In the genomic region with DNA sequence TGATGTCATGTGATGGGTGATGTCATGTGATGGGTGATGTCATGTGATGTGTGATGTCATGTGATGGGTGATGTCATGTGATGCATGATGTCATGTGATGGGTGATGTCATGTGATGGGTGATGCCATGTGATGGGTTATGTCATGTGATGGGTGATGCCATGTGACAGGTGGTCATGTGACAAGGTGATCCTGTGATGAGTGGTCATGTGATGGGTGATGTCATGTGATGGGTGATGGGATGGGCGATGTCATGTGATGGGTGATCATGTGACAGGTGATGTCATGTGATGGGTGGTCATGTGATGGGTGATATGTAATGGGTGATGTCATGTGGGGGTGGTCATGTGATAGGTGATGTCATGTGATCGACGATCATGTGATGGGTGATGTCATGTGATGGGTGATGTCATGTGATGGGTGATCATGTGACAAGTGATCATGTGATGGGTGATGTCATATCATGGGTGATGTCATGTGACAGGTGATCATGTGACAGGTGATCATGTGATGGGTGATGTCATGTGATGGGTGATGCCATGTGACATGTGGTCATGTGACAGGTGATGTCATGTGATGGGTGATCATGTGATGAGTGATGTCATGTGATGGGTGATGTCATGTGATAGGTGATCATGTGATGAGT, we compare ENCODE assay signal across 10 cellular contexts. TPM values are rescaled to one million over a fixed set of nuclear protein-coding genes. Genes with fewer than 3 reads are reported as not detected.
DNase-seq lines count a peak whose midpoint lies in the region; ATAC-seq, FAIRE-seq and TF ChIP-seq lines count a peak whose summit lies in the region.
"Had no signal": no experiment of that assay in that cellular context is flagged by ENCODE, and none has a peak within 500 bp of the region (broad histone marks: within the 10 kb centered on the region; RNA-seq: fewer than 3 reads in every experiment).

No MANE protein-coding gene starts in this region.

- no peak; a peak in 2 of 4 replicates for TF ChIP-seq EP300 in GM12878 (IDR thresholded peaks at IDR 0.05; ENCODE audit: borderline replicate concordance in 1 of 2, control insufficient read depth in 1 of 2, low read depth in 2 of 2, low read length in 2 of 2)

- no peak overlapping the region for H3K27ac ChIP-seq in PC-3 (ENCODE audit: low read length)
- H3K27ac ChIP-seq in GM12878 (ENCODE audit: control insufficient read depth, insufficient read depth): no peak overlapping the region
- H3K27ac ChIP-seq: SJSA1 had no signal

- H3K9me3 ChIP-seq in PC-3 (ENCODE audit: low read length): peaks cover 9% of the 10 kb centered on the region; the same call in 1 of the 2 replicates
- peaks cover 10% of the 10 kb centered on the region for H3K9me3 ChIP-seq in GM12878 (replicated peaks; ENCODE audit: control insufficient read depth, insufficient read depth, low read length)

- no peaks in the 10 kb centered on the region for H4K20me1 ChIP-seq in PC-3 (ENCODE audit: low read length)
- H4K20me1 ChIP-seq in GM12878 (ENCODE audit: control insufficient read depth, insufficient read depth): no peaks in the 10 kb centered on the region

- POLR2A ChIA-PET in PC-3 (lab: Charles Lee; ENCODE audit: unreplicated experiment): no interaction called here
- POLR2A ChIA-PET in GM12878 (lab: Charles Lee): interaction anchor here (2.3 kb wide), 1 partner anchor 14 kb away, joined by 9 read pairs; no protein-coding TSS in a partner anchor
- POLR2A ChIA-PET in naive thymus-derived CD8-positive, alpha-beta T cell (lab: Charles Lee): no interaction called here

- peak overlapping the region; percentile 42 to 100 (median 78) for H3K27ac Mint-ChIP-seq in naive thymus-derived CD8-positive, alpha-beta T cell

- peaks cover 0 to 10% (median 9%) of the 10 kb centered on the region in 3 donors for H3K36me3 Mint-ChIP-seq in naive thymus-derived CD8-positive, alpha-beta T cell

- 95% methylated on average over 3 of the region's 3 CpGs for WGBS in GM12878 (ENCODE audit: insufficient coverage, insufficient replicate concordance, low lambda C conversion rate, missing lambda C conversion rate)

- intact Hi-C loops in PC-3 (cut with micrococcal nuclease): no loop called here
- intact Hi-C loops in GM12878 (cut with micrococcal nuclease; ENCODE audit: unreplicated experiment): no loop called here

- SMC1A ChIA-PET in GM12878 (lab: Charles Lee; ENCODE audit: uncharacterized antibody, unreplicated experiment): interaction anchor here (4.5 kb wide), 1 partner anchor 16 kb away, joined by 45 read pairs; the partner anchor contains the start of gene CD300LB

- H3K9ac ChIP-seq in PC-3 (ENCODE audit: low read length) (no peak overlapping the region), GM12878 (ENCODE audit: control insufficient read depth, insufficient read depth, low read length) (no peak overlapping the region)

- peak; percentile 40 for DNase-seq in NOMO-1 treated with DMSO at 0.1 percent for 48 hours (lab: John Stamatoyannopoulos, UW; ENCODE audit: unreplicated experiment)
- DNase-seq in NOMO-1 treated with dmso at 0.1 percent for 144 hours (lab: John Stamatoyannopoulos, UW; ENCODE audit: unreplicated experiment): no peak
- peak; percentile 46 for DNase-seq in PC-3
- peak; percentile 73 for DNase-seq in GM12878 (ENCODE audit: low read depth, low spot score)
- DNase-seq in naive thymus-derived CD8-positive, alpha-beta T cell: peak; percentile 24 to 72 (median 38)
- DNase-seq in dedifferentiated amniotic fluid mesenchymal stem cell (ENCODE audit: extremely low spot score): no peak

- H3K27me3 Mint-ChIP-seq in naive thymus-derived CD8-positive, alpha-beta T cell: peaks cover 0 to 22% (median 16%) of the 10 kb centered on the region in 5 donors

- H3K4me1 ChIP-seq in PC-3 (ENCODE audit: insufficient read depth, low read length): peaks cover 20% of the 10 kb centered on the region
- H3K4me1 ChIP-seq in GM12878 (ENCODE audit: control insufficient read depth, insufficient read depth, low read length): 0 out of 2 replicates have a peak, but pooled peaks cover 7% of the 10 kb centered on the region
- H3K4me1 ChIP-seq: SJSA1 had no signal

- H3K27me3 ChIP-seq in PC-3 (ENCODE audit: low read length): no peaks in the 10 kb centered on the region
- no peaks in the 10 kb centered on the region for H3K27me3 ChIP-seq in GM12878 (replicated peaks in 1 of 2; ENCODE audit: control insufficient read depth in 2 of 2, insufficient read depth in 2 of 2, low read length in 1 of 2)
- H3K27me3 ChIP-seq: SJSA1 had no signal

- peaks cover 7 to 26% (median 9%) of the 10 kb centered on the region in 4 donors for H3K4me1 Mint-ChIP-seq in naive thymus-derived CD8-positive, alpha-beta T cell

- H3K79me2 ChIP-seq in PC-3 (ENCODE audit: low read length): no peaks in the 10 kb centered on the region
- no peaks in the 10 kb centered on the region for H3K79me2 ChIP-seq in GM12878 (ENCODE audit: control insufficient read depth, insufficient read depth, low read length)

- in situ Hi-C loops in GM12878 (cut with MboI): loop anchor here (10.0 kb wide), 1 partner anchor 61 kb away; no protein-coding TSS in a partner anchor

- H3K4me2 ChIP-seq in PC-3 (ENCODE audit: low read length) (no peak overlapping the region), GM12878 (ENCODE audit: control insufficient read depth, insufficient read depth) (no peak overlapping the region)

- CTCF ChIA-PET in PC-3 (lab: Charles Lee): no interaction called here
- CTCF ChIA-PET in GM12878 (lab: Yijun Ruan, JAX): interaction anchor here (0.9 to 2.9 kb wide), 2 partner anchors 15 to 18 kb away, joined by 3 to 13 read pairs; no protein-coding TSS in a partner anchor

- H3K9me2 ChIP-seq in PC-3 (replicated peaks; ENCODE audit: low read length): no peaks in the 10 kb centered on the region

- H3K4me3 Mint-ChIP-seq in naive thymus-derived CD8-positive, alpha-beta T cell: peak overlapping the region in 9 of 10 donors; percentile 2 to 81 (median 63)

- no peak for ATAC-seq in PC-3
- no peak for ATAC-seq in GM12878
- ATAC-seq in naive thymus-derived CD8-positive, alpha-beta T cell: peak in 1 of 2 donors; percentile 62
- ATAC-seq in HG03108 (IDR thresholded peaks at IDR 0.05; ENCODE audit: unreplicated experiment): no peak
- no peak for ATAC-seq in HG03342 (IDR thresholded peaks at IDR 0.05; ENCODE audit: unreplicated experiment)

- H3K9me3 Mint-ChIP-seq in naive thymus-derived CD8-positive, alpha-beta T cell: peaks cover 0 to 25% (median 18%) of the 10 kb centered on the region in 9 donors

- H2AFZ ChIP-seq in PC-3 (ENCODE audit: low read length): no peak overlapping the region
- H2AFZ ChIP-seq in GM12878 (ENCODE audit: control insufficient read depth, low read depth, low read length): no peak overlapping the region

- H3K36me3 ChIP-seq in PC-3 (ENCODE audit: low read depth, low read length) (no peaks in the 10 kb centered on the region), GM12878 (ENCODE audit: control insufficient read depth in 2 of 2, insufficient read depth in 2 of 2, low read length in 1 of 2) (no peaks in the 10 kb centered on the region)
- H3K36me3 ChIP-seq: SJSA1 had no signal

- TF ChIP-seq POLR2A in GM12878 (IDR thresholded peaks at IDR 0.05; ENCODE audit: low read depth, low read length): no peak

- TF ChIP-seq CTCF in PC-3 (conservative IDR thresholded peaks at IDR 0.05; ENCODE audit: low read depth, low read length): no peak
- TF ChIP-seq CTCF in GM12878 (IDR thresholded peaks at IDR 0.05 in 2 of 3, conservative IDR thresholded peaks at IDR 0.05 in 1 of 3; ENCODE audit: control insufficient read depth in 2 of 3, extremely low read depth in 1 of 3, insufficient read depth in 1 of 3, low read depth in 3 of 3, low read length in 3 of 3): no peak

- RAD21 ChIA-PET in GM12878 (lab: Charles Lee; ENCODE audit: unreplicated experiment): interaction anchor here (1.6 to 3.4 kb wide), 2 partner anchors 13 to 17 kb away, joined by 6 to 22 read pairs; no protein-coding TSS in a partner anchor

- H3K4me3 ChIP-seq in PC-3 (ENCODE audit: low read length): no peak overlapping the region
- H3K4me3 ChIP-seq in GM12878: no peak overlapping the region
- H3K4me3 ChIP-seq: SJSA1 had no signal

- TF ChIP-seq RAD21 in GM12878 (IDR thresholded peaks at IDR 0.05; ENCODE audit: insufficient read depth, low read depth, low read length): no peak

- peaks cover 12% of the 10 kb centered on the region for H3F3A ChIP-seq in PC-3 (ENCODE audit: low read length, unreplicated experiment)

- peak; percentile 31 for FAIRE-seq in GM12878 (lab: Jason Lieb, UNC)

- BruUV-seq in PC-3 (replicated peaks; lab: Mats Ljungman, UMichigan) (no TSS peak), GM12878 (replicated peaks; lab: Mats Ljungman, UMichigan) (no TSS peak)

RNA-seq across cellular contexts. Expression of gene CD300LB, which starts 17.2 kb away (rescaled TPM):
- not detected in 2 replicates for total RNA-seq in PC-3 (2014; rRNA removed)
- 0.38 and 0.47 TPM in 2 replicates for total RNA-seq in GM12878 (2013; cell fraction: nucleolus; rRNA removed)
- 0.38 and 0.56 TPM in 2 replicates for total RNA-seq in GM12878 (2014; rRNA removed)
- total RNA-seq in GM12878 (2014; rRNA removed; fragmentation: Illumina TruSeq; extraction: Trizol): 0.14 and 0.27 TPM in 2 replicates
- 0.08 and 0.23 TPM in 2 replicates for total RNA-seq in GM12878 (2021)
- 0.10 TPM for polyA plus RNA-seq in GM12878 (2011; ENCODE audit: low read depth)
- 0.56 and 0.57 TPM in 2 replicates for polyA plus RNA-seq in GM12878 (2011; rRNA removed)
- 0.90 and 1.0 TPM in 2 replicates for polyA plus RNA-seq in GM12878 (2011; cell fraction: cytosol; rRNA removed)
- 0.41 and 0.60 TPM in 2 replicates for polyA plus RNA-seq in GM12878 (2011; cell fraction: nucleus; rRNA removed)
- polyA plus RNA-seq in GM12878 (2012): 0.29 and 0.30 TPM in 2 replicates
- 0.17 and 0.24 TPM in 2 replicates for polyA plus RNA-seq in GM12878 (2014; fragmentation: Illumina TruSeq; extraction: Trizol)
- not detected for polyA plus RNA-seq in GM12878 (2014; fragmentation: Nextera tagmentation; extraction: Ambion mirVana)
- 0.08 and 0.15 TPM in 2 replicates for polyA plus RNA-seq in GM12878 (2014; rRNA removed)
- polyA plus RNA-seq in GM12878 (2016; fragmentation: Nextera tagmentation; extraction: Ambion mirVana): not detected
- 0.57 and 0.59 TPM in 2 replicates for polyA minus RNA-seq in GM12878 (2011; rRNA and poly(A)+ RNA removed)
- polyA minus RNA-seq in GM12878 (2011; cell fraction: cytosol; rRNA and poly(A)+ RNA removed): not detected in 2 replicates
- 0.24 and 0.29 TPM in 2 replicates for polyA minus RNA-seq in GM12878 (2011; cell fraction: nucleus; rRNA and poly(A)+ RNA removed)
- not detected for total RNA-seq in naive thymus-derived CD8-positive, alpha-beta T cell
- under 1 TPM in 1 of 3 donors, not detected in 2; 0.22 TPM for polyA plus RNA-seq in naive thymus-derived CD8-positive, alpha-beta T cell
- total RNA-seq: myocyte, SJSA1 had no signal

RNA-seq across cellular contexts. Expression of gene CD300C, which starts 31.8 kb away (rescaled TPM):
- total RNA-seq in PC-3 (2014; rRNA removed) (not detected in 2 replicates), GM12878 (2014; rRNA removed) (0.23 and 0.27 TPM in 2 replicates), GM12878 (2014; rRNA removed; fragmentation: Illumina TruSeq; extraction: Trizol) (0.13 TPM in 1 of 2 replicates, not detected in the other), GM12878 (2021) (0.19 and 0.38 TPM in 2 replicates)
- total RNA-seq in GM12878 (2013; cell fraction: nucleolus; rRNA removed): not detected in 2 replicates
- 0.17 TPM for polyA plus RNA-seq in GM12878 (2011; ENCODE audit: low read depth)
- polyA plus RNA-seq in GM12878 (2011; rRNA removed) (0.12 TPM in 1 of 2 replicates, not detected in the other), GM12878 (2014; fragmentation: Illumina TruSeq; extraction: Trizol) (0.25 TPM in 1 of 2 replicates, not detected in the other), GM12878 (2014; fragmentation: Nextera tagmentation; extraction: Ambion mirVana) (under 1 TPM in 1 of 2 experiments, not detected in 1; 0.13 TPM), GM12878 (2014; rRNA removed) (0.11 TPM in 1 of 2 replicates, not detected in the other), GM12878 (2016; fragmentation: Nextera tagmentation; extraction: Ambion mirVana) (under 1 TPM in 1 of 2 experiments, not detected in 1; 0.24 TPM)
- polyA plus RNA-seq in GM12878 (2011; cell fraction: cytosol; rRNA removed): not detected in 2 replicates
- 0.18 TPM in 1 of 2 replicates, not detected in the other for polyA plus RNA-seq in GM12878 (2011; cell fraction: nucleus; rRNA removed)
- 0.16 and 0.29 TPM in 2 replicates for polyA plus RNA-seq in GM12878 (2012)
- polyA minus RNA-seq in GM12878 (2011; rRNA and poly(A)+ RNA removed): not detected in 2 replicates
- not detected in 2 replicates for polyA minus RNA-seq in GM12878 (2011; cell fraction: cytosol; rRNA and poly(A)+ RNA removed)
- not detected in 2 replicates for polyA minus RNA-seq in GM12878 (2011; cell fraction: nucleus; rRNA and poly(A)+ RNA removed)
- not detected for total RNA-seq in naive thymus-derived CD8-positive, alpha-beta T cell
- polyA plus RNA-seq in naive thymus-derived CD8-positive, alpha-beta T cell: under 1 TPM in 1 of 3 donors, not detected in 2; 0.11 TPM
- total RNA-seq: myocyte, SJSA1 had no signal

RNA-seq across cellular contexts. Expression of gene CD300A, which starts 47.7 kb away (rescaled TPM):
- total RNA-seq in PC-3 (2014; rRNA removed) (not detected in 2 replicates), GM12878 (2014; rRNA removed) (45.7 and 49.3 TPM in 2 replicates), GM12878 (2014; rRNA removed; fragmentation: Illumina TruSeq; extraction: Trizol) (36.1 and 37.5 TPM in 2 replicates), GM12878 (2021) (36.1 and 36.2 TPM in 2 replicates)
- 149 and 159 TPM in 2 replicates for total RNA-seq in GM12878 (2013; cell fraction: nucleolus; rRNA removed)
- 34.4 TPM for polyA plus RNA-seq in GM12878 (2011; ENCODE audit: low read depth)
- polyA plus RNA-seq in GM12878 (2011; rRNA removed) (102 and 128 TPM in 2 replicates), GM12878 (2014; fragmentation: Illumina TruSeq; extraction: Trizol) (23.1 and 40.5 TPM in 2 replicates), GM12878 (2014; fragmentation: Nextera tagmentation; extraction: Ambion mirVana) (10 to 100 TPM; 10.6 to 12.1 TPM), GM12878 (2014; rRNA removed) (42.7 and 46.9 TPM in 2 replicates), GM12878 (2016; fragmentation: Nextera tagmentation; extraction: Ambion mirVana) (10 to 100 TPM; 28.6 to 32.1 TPM)
- polyA plus RNA-seq in GM12878 (2011; cell fraction: cytosol; rRNA removed): 130 and 145 TPM in 2 replicates
- 95.3 and 166 TPM in 2 replicates for polyA plus RNA-seq in GM12878 (2011; cell fraction: nucleus; rRNA removed)
- 54.0 and 88.0 TPM in 2 replicates for polyA plus RNA-seq in GM12878 (2012)
- polyA minus RNA-seq in GM12878 (2011; rRNA and poly(A)+ RNA removed): 88.1 and 138 TPM in 2 replicates
- 22.6 and 26.3 TPM in 2 replicates for polyA minus RNA-seq in GM12878 (2011; cell fraction: cytosol; rRNA and poly(A)+ RNA removed)
- polyA minus RNA-seq in GM12878 (2011; cell fraction: nucleus; rRNA and poly(A)+ RNA removed): 20.8 and 25.6 TPM in 2 replicates
- 1 to 10 TPM; 5.9 to 6.3 TPM for total RNA-seq in naive thymus-derived CD8-positive, alpha-beta T cell
- polyA plus RNA-seq in naive thymus-derived CD8-positive, alpha-beta T cell: 10 to 100 TPM; 10.0 to 37.6 (median 14.1) TPM
- total RNA-seq: myocyte, SJSA1 had no signal

RNA-seq across cellular contexts. Expression of gene CD300H, which starts 53.2 kb away (rescaled TPM):
- not detected in 2 replicates for total RNA-seq in PC-3 (2014; rRNA removed)
- total RNA-seq in GM12878 (2013; cell fraction: nucleolus; rRNA removed): not detected in 2 replicates
- not detected in 2 replicates for total RNA-seq in GM12878 (2014; rRNA removed)
- not detected in 2 replicates for total RNA-seq in GM12878 (2014; rRNA removed; fragmentation: Illumina TruSeq; extraction: Trizol)
- not detected in 2 replicates for total RNA-seq in GM12878 (2021)
- polyA plus RNA-seq in GM12878 (2011; ENCODE audit: low read depth): not detected
- polyA plus RNA-seq in GM12878 (2011; rRNA removed): not detected in 2 replicates
- not detected in 2 replicates for polyA plus RNA-seq in GM12878 (2011; cell fraction: cytosol; rRNA removed)
- polyA plus RNA-seq in GM12878 (2011; cell fraction: nucleus; rRNA removed): not detected in 2 replicates
- not detected in 2 replicates for polyA plus RNA-seq in GM12878 (2012)
- polyA plus RNA-seq in GM12878 (2014; fragmentation: Illumina TruSeq; extraction: Trizol): not detected in 2 replicates
- polyA plus RNA-seq in GM12878 (2014; fragmentation: Nextera tagmentation; extraction: Ambion mirVana): not detected
- not detected in 2 replicates for polyA plus RNA-seq in GM12878 (2014; rRNA removed)
- not detected for polyA plus RNA-seq in GM12878 (2016; fragmentation: Nextera tagmentation; extraction: Ambion mirVana)
- polyA minus RNA-seq in GM12878 (2011; rRNA and poly(A)+ RNA removed): not detected in 2 replicates
- not detected in 2 replicates for polyA minus RNA-seq in GM12878 (2011; cell fraction: cytosol; rRNA and poly(A)+ RNA removed)
- not detected in 2 replicates for polyA minus RNA-seq in GM12878 (2011; cell fraction: nucleus; rRNA and poly(A)+ RNA removed)
- not detected for total RNA-seq in naive thymus-derived CD8-positive, alpha-beta T cell
- polyA plus RNA-seq in naive thymus-derived CD8-positive, alpha-beta T cell: not detected
- total RNA-seq: myocyte, SJSA1 had no signal

Comparison
In these comparisons a context has a peak if more than half of its experiments do, and no peak if none do; other contexts are left out.
1. DNase-seq: peak in NOMO-1 treated with DMSO at 0.1 percent for 48 hours (single experiment), PC-3 (single experiment), GM12878 (single experiment) and naive thymus-derived CD8-positive, alpha-beta T cell (10 of 10); none in NOMO-1 treated with dmso at 0.1 percent for 144 hours (single experiment) and dedifferentiated amniotic fluid mesenchymal stem cell (single experiment).
2. RNA of gene CD300A, which starts 47.7 kb away (total RNA-seq): 36.1 to 159 TPM in GM12878; 5.9 to 6.3 TPM in naive thymus-derived CD8-positive, alpha-beta T cell and not detected in PC-3; every median in the first group is over 4 times any median in the second.